11 cellular contexts compared by ENCODE assay signal in genomic region chr1:155321577-155322497, GRCh38. TPM values are rescaled to one million over a fixed set of nuclear protein-coding genes. Genes with fewer than 3 reads are reported as not detected.
DNase-seq lines count a peak whose midpoint lies in the region; ATAC-seq lines count a peak whose summit lies in the region.
"Had no signal": no experiment of that assay in that cellular context is flagged by ENCODE, and none has a peak within 500 bp of the region (broad histone marks: within the 10 kb centered on the region; RNA-seq: fewer than 3 reads in every experiment).

No MANE protein-coding gene starts in this region.

- peaks cover 10% of the 10 kb centered on the region for H3K36me3 ChIP-seq in iPS-15b (ENCODE audit: control insufficient read depth, insufficient read depth, low read length)

- H3K9me3 Mint-ChIP-seq in activated T-helper 1 cell treated with anti-CD3 and anti-CD28 coated beads, Interleukin-12 subunit alpha, Interleukin-12 subunit beta, Interleukin-2, Interleukin-4 antibody, amounts not matched to agents 30 ng/mL and 10 ng/mL and 1 ng/mL, durations not matched to agents 14 hours and 24 hours and 36 hours = no peaks in the 10 kb centered on the region
- H3K9me3 Mint-ChIP-seq in stimulated activated naive CD8-positive, alpha-beta T cell treated with anti-CD3 and anti-CD28 coated beads, Interleukin-15, Interleukin-2, amounts not matched to agents 100 ng/mL and 50 ng/mL, for 24 hours = no peaks in the 10 kb centered on the region

- no peak overlapping the region for H3K9ac ChIP-seq in iPS-15b (ENCODE audit: low read depth, low read length)

- intact Hi-C loops in activated T-helper 1 cell treated with anti-CD3 and anti-CD28 coated beads, Interleukin-12 subunit alpha, Interleukin-12 subunit beta, Interleukin-2, Interleukin-4 antibody, amounts not matched to agents 30 ng/mL and 10 ng/mL and 1 ng/mL, durations not matched to agents 14 hours and 24 hours and 36 hours (cut with micrococcal nuclease) = loop anchor here (2.0 to 10.0 kb wide), 7 partner anchors 113 to 1647 kb away; partner anchors contain the start of genes ARHGEF2, DPM3, ILF2 and MTX1

- H3K4me1 ChIP-seq in iPS-15b (ENCODE audit: control insufficient read depth, insufficient read depth, low read length) = peaks cover 16% of the 10 kb centered on the region

- H3K27me3 Mint-ChIP-seq in activated T-helper 1 cell treated with anti-CD3 and anti-CD28 coated beads, Interleukin-12 subunit alpha, Interleukin-12 subunit beta, Interleukin-2, Interleukin-4 antibody, amounts not matched to agents 30 ng/mL and 10 ng/mL and 1 ng/mL, durations not matched to agents 14 hours and 24 hours and 36 hours (ENCODE audit: insufficient read depth) = no peaks in the 10 kb centered on the region
- H3K27me3 Mint-ChIP-seq in stimulated activated naive CD8-positive, alpha-beta T cell treated with anti-CD3 and anti-CD28 coated beads, Interleukin-15, Interleukin-2, amounts not matched to agents 100 ng/mL and 50 ng/mL, for 24 hours = no peaks in the 10 kb centered on the region

- H3K27me3 ChIP-seq in iPS-15b (ENCODE audit: control insufficient read depth, insufficient read depth, low read length) = peaks cover 12% of the 10 kb centered on the region

- peak overlapping the region; percentile 97 for H3K4me3 ChIP-seq in iPS-15b (ENCODE audit: low read depth, low read length)

- peaks cover 50% of the 10 kb centered on the region for H3K4me1 Mint-ChIP-seq in activated T-helper 1 cell treated with anti-CD3 and anti-CD28 coated beads, Interleukin-12 subunit alpha, Interleukin-12 subunit beta, Interleukin-2, Interleukin-4 antibody, amounts not matched to agents 30 ng/mL and 10 ng/mL and 1 ng/mL, durations not matched to agents 14 hours and 24 hours and 36 hours (ENCODE audit: low read depth)
- H3K4me1 Mint-ChIP-seq in stimulated activated naive CD8-positive, alpha-beta T cell treated with anti-CD3 and anti-CD28 coated beads, Interleukin-15, Interleukin-2, amounts not matched to agents 100 ng/mL and 50 ng/mL, for 24 hours (ENCODE audit: low read depth) = peaks cover 32% of the 10 kb centered on the region

- ATAC-seq in GM18520 (IDR thresholded peaks at IDR 0.05; ENCODE audit: unreplicated experiment) = no peak
- ATAC-seq: mucosa of descending colon had no signal

- H3K9me3 ChIP-seq in iPS-15b (ENCODE audit: control insufficient read depth, insufficient read depth, low read length) = no peaks in the 10 kb centered on the region
- H3K9me3 ChIP-seq: mucosa of descending colon had no signal

- H3K36me3 Mint-ChIP-seq in activated T-helper 1 cell treated with anti-CD3 and anti-CD28 coated beads, Interleukin-12 subunit alpha, Interleukin-12 subunit beta, Interleukin-2, Interleukin-4 antibody, amounts not matched to agents 30 ng/mL and 10 ng/mL and 1 ng/mL, durations not matched to agents 14 hours and 24 hours and 36 hours (ENCODE audit: low read depth) = peaks cover 19% of the 10 kb centered on the region
- H3K36me3 Mint-ChIP-seq in stimulated activated naive CD8-positive, alpha-beta T cell treated with anti-CD3 and anti-CD28 coated beads, Interleukin-15, Interleukin-2, amounts not matched to agents 100 ng/mL and 50 ng/mL, for 24 hours (ENCODE audit: low read depth) = peaks cover 31% of the 10 kb centered on the region

- DNase-seq in DMS 273 (lab: John Stamatoyannopoulos, UW; ENCODE audit: unreplicated experiment) (peak; percentile 47), DMS 273 treated with DMSO at 0.1 percent for 48 hours (lab: John Stamatoyannopoulos, UW) (no peak), GM19238 (ENCODE audit: insufficient read length, low spot score) (no peak)
- no peak for DNase-seq in activated T-helper 1 cell treated with anti-CD3 and anti-CD28 coated beads, Interleukin-12 subunit alpha, Interleukin-12 subunit beta, Interleukin-2, Interleukin-4 antibody, amounts not matched to agents 30 ng/mL and 10 ng/mL and 1 ng/mL, durations not matched to agents 14 hours and 24 hours and 36 hours (ENCODE audit: low spot score)
- no peak for DNase-seq in NK-92 treated with Interleukin-12 subunit alpha and Interleukin-12 subunit beta, amount 100 ng/mL, for 24 hours (lab: John Stamatoyannopoulos, UW)
- DNase-seq: 8988T, NCI-H1417 treated with DMSO at 0.1 percent for 48 hours had no signal

- no peak overlapping the region for H3K27ac Mint-ChIP-seq in activated T-helper 1 cell treated with anti-CD3 and anti-CD28 coated beads, Interleukin-12 subunit alpha, Interleukin-12 subunit beta, Interleukin-2, Interleukin-4 antibody, amounts not matched to agents 30 ng/mL and 10 ng/mL and 1 ng/mL, durations not matched to agents 14 hours and 24 hours and 36 hours
- no peak overlapping the region for H3K27ac Mint-ChIP-seq in stimulated activated naive CD8-positive, alpha-beta T cell treated with anti-CD3 and anti-CD28 coated beads, Interleukin-15, Interleukin-2, amounts not matched to agents 100 ng/mL and 50 ng/mL, for 24 hours

- peak overlapping the region; percentile 73 for H3K4me3 Mint-ChIP-seq in activated T-helper 1 cell treated with anti-CD3 and anti-CD28 coated beads, Interleukin-12 subunit alpha, Interleukin-12 subunit beta, Interleukin-2, Interleukin-4 antibody, amounts not matched to agents 30 ng/mL and 10 ng/mL and 1 ng/mL, durations not matched to agents 14 hours and 24 hours and 36 hours
- peak overlapping the region; percentile 73 for H3K4me3 Mint-ChIP-seq in stimulated activated naive CD8-positive, alpha-beta T cell treated with anti-CD3 and anti-CD28 coated beads, Interleukin-15, Interleukin-2, amounts not matched to agents 100 ng/mL and 50 ng/mL, for 24 hours

RNA-seq across cellular contexts. Expression of gene RUSC1, which starts 1.1 kb away (rescaled TPM):
- 28.7 and 34.7 TPM in 2 replicates for total RNA-seq in activated T-helper 1 cell treated with anti-CD3 and anti-CD28 coated beads, Interleukin-12 subunit alpha, Interleukin-12 subunit beta, Interleukin-2, Interleukin-4 antibody, amounts not matched to agents 30 ng/mL and 10 ng/mL and 1 ng/mL, durations not matched to agents 14 hours and 24 hours and 36 hours

RNA-seq across cellular contexts. Expression of gene FDPS, which starts 13.2 kb away (rescaled TPM):
- 274 and 289 TPM in 2 replicates for total RNA-seq in activated T-helper 1 cell treated with anti-CD3 and anti-CD28 coated beads, Interleukin-12 subunit alpha, Interleukin-12 subunit beta, Interleukin-2, Interleukin-4 antibody, amounts not matched to agents 30 ng/mL and 10 ng/mL and 1 ng/mL, durations not matched to agents 14 hours and 24 hours and 36 hours

RNA-seq across cellular contexts. Expression of gene PKLR, which starts 20.6 kb away (rescaled TPM):
- 0.05 and 0.15 TPM in 2 replicates for total RNA-seq in activated T-helper 1 cell treated with anti-CD3 and anti-CD28 coated beads, Interleukin-12 subunit alpha, Interleukin-12 subunit beta, Interleukin-2, Interleukin-4 antibody, amounts not matched to agents 30 ng/mL and 10 ng/mL and 1 ng/mL, durations not matched to agents 14 hours and 24 hours and 36 hours

RNA-seq across cellular contexts. Expression of gene HCN3, which starts 44.6 kb away (rescaled TPM):
- total RNA-seq in activated T-helper 1 cell treated with anti-CD3 and anti-CD28 coated beads, Interleukin-12 subunit alpha, Interleukin-12 subunit beta, Interleukin-2, Interleukin-4 antibody, amounts not matched to agents 30 ng/mL and 10 ng/mL and 1 ng/mL, durations not matched to agents 14 hours and 24 hours and 36 hours = 2.5 and 3.3 TPM in 2 replicates

RNA-seq across cellular contexts. Expression of gene CLK2, which starts 48.5 kb away (rescaled TPM):
- 87.0 and 91.6 TPM in 2 replicates for total RNA-seq in activated T-helper 1 cell treated with anti-CD3 and anti-CD28 coated beads, Interleukin-12 subunit alpha, Interleukin-12 subunit beta, Interleukin-2, Interleukin-4 antibody, amounts not matched to agents 30 ng/mL and 10 ng/mL and 1 ng/mL, durations not matched to agents 14 hours and 24 hours and 36 hours
